1 cellular context compared by ENCODE assay signal in genomic region chr2:229980440-229981184, GRCh38.
TF ChIP-seq lines count a peak whose summit lies in the region.

No MANE protein-coding gene starts in this region.

TF ChIP-seq in K562, 482 proteins besides CTCF, POLR2A, EP300 and RAD21:
- TF ChIP-seq, protein P1, sequence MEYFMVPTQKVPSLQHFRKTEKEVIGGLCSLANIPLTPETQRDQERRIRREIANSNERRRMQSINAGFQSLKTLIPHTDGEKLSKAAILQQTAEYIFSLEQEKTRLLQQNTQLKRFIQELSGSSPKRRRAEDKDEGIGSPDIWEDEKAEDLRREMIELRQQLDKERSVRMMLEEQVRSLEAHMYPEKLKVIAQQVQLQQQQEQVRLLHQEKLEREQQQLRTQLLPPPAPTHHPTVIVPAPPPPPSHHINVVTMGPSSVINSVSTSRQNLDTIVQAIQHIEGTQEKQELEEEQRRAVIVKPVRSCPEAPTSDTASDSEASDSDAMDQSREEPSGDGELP (CRISPR knock-in tag; IDR thresholded peaks at IDR 0.05; ENCODE audit: borderline replicate concordance): peak; percentile 49
- 0 out of 4 replicates have a peak, but pooled peaks of 1 of the 2 experiments have one; percentile 18 for TF ChIP-seq KDM1A (IDR thresholded peaks at IDR 0.05)
- no peak for TF ChIP-seq ZBTB8A (IDR thresholded peaks at IDR 0.05; ENCODE audit: partially characterized antibody)
- peak; percentile 72 for TF ChIP-seq DACH1 (IDR thresholded peaks at IDR 0.05; ENCODE audit: partially characterized antibody)
- peak; percentile 65; the same call in 1 of the 2 replicates for TF ChIP-seq JUND (IDR thresholded peaks at IDR 0.05; ENCODE audit: borderline replicate concordance, low read depth, low read length)
- TF ChIP-seq JUND (tag; IDR thresholded peaks at IDR 0.05; ENCODE audit: borderline replicate concordance, low read depth, low read length): peak; percentile 58; the same call in 2 of the 3 replicates
- peak; percentile 31; the same call in 1 of the 2 replicates for TF ChIP-seq CBFA2T3 (IDR thresholded peaks at IDR 0.05)
- no peak for TF ChIP-seq ZNF253 (CRISPR knock-in tag; conservative IDR thresholded peaks at IDR 0.05)
- peak in 1 of 2 experiments; percentile 8; a peak in 1 of 4 replicates for TF ChIP-seq RCOR1 (IDR thresholded peaks at IDR 0.05; ENCODE audit: borderline replicate concordance in 1 of 2, low read depth in 2 of 2, low read length in 2 of 2)
- TF ChIP-seq, protein P2, sequence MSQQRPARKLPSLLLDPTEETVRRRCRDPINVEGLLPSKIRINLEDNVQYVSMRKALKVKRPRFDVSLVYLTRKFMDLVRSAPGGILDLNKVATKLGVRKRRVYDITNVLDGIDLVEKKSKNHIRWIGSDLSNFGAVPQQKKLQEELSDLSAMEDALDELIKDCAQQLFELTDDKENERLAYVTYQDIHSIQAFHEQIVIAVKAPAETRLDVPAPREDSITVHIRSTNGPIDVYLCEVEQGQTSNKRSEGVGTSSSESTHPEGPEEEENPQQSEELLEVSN (IDR thresholded peaks at IDR 0.05; ENCODE audit: borderline replicate concordance in 1 of 2, extremely low read depth in 1 of 2, insufficient read depth in 1 of 2, insufficient read length in 1 of 2, low read depth in 1 of 2, low read length in 1 of 2, poor library complexity in 1 of 2, severe bottlenecking in 1 of 2): peak in 1 of 2 experiments; percentile 18
- TF ChIP-seq ZFP30 (CRISPR knock-in tag; IDR thresholded peaks at IDR 0.05; ENCODE audit: borderline replicate concordance): no peak
- TF ChIP-seq PRDM10 (IDR thresholded peaks at IDR 0.05; ENCODE audit: partially characterized antibody): peak; percentile 21
- peak; percentile 65 for TF ChIP-seq FOSL1 (tag; conservative IDR thresholded peaks at IDR 0.05)
